ENCODE assay signal across 3 cellular contexts in genomic region chr6:38760097-38760496, GRCh38.
A peak's percentile ranks its signal among the peaks of the same experiment; 100 is the strongest.
TF ChIP-seq lines count a peak whose summit lies in the region.

No MANE protein-coding gene starts in this region.

TF ChIP-seq in HepG2, 621 proteins besides CTCF, POLR2A, EP300 and RAD21:
- TF ChIP-seq KDM4B (CRISPR knock-in tag; IDR thresholded peaks at IDR 0.05) (no peak), CEBPB (IDR thresholded peaks at IDR 0.05; ENCODE audit: borderline replicate concordance, low read depth, low read length) (peak; percentile 28; the same call in 1 of the 2 replicates)

TF ChIP-seq in IMR-90, 13 proteins besides CTCF, POLR2A, EP300 and RAD21:
- TF ChIP-seq USF2 (IDR thresholded peaks at IDR 0.05; ENCODE audit: low read depth, low read length), result no peak
- peak; percentile 38; the same call in 1 of the 2 replicates for TF ChIP-seq CEBPB (IDR thresholded peaks at IDR 0.05; ENCODE audit: low read depth, low read length)
TF ChIP-seq in IMR-90: peak in this region for 1.

TF ChIP-seq in K562, 482 proteins besides CTCF, POLR2A, EP300 and RAD21:
- TF ChIP-seq CSDE1 (IDR thresholded peaks at IDR 0.05), result no peak
- TF ChIP-seq CEBPG (CRISPR knock-in tag; IDR thresholded peaks at IDR 0.05), result no peak
- peak; percentile 19 to 77; a peak in 2 of 4 replicates for TF ChIP-seq CEBPG (tag; conservative IDR thresholded peaks at IDR 0.05 in 1 of 2, IDR thresholded peaks at IDR 0.05 in 1 of 2)
- TF ChIP-seq CEBPB (tag; IDR thresholded peaks at IDR 0.05), result peak; percentile 64
TF ChIP-seq in K562: peak in this region for 2.
